Comparison of ENCODE assay signal across 8 cellular contexts in the genomic region with DNA sequence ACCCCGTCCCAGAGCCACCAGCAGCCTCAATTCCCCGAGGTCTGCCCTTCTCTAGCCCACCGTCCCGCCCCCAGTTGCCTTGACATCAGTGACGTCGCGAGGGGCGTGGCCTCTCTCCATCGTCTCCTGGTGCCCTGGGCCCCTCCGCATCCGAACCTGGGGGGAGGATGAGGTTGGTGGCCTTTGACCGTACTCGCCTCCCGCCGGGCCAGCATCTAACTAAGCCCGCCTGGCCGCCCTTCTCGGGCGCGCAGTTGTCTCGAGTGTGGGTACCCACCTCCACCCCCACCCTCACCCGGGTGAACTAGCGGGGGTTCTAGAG. TPM values are rescaled to one million over a fixed set of nuclear protein-coding genes. Genes with fewer than 3 reads are reported as not detected.
DNase-seq lines count a peak whose midpoint lies in the region; ATAC-seq and TF ChIP-seq lines count a peak whose summit lies in the region.

No MANE protein-coding gene starts in this region.

- H3K27me3 ChIP-seq in HAP-1 (ENCODE audit: low read depth): no peaks in the 10 kb centered on the region
- no peaks in the 10 kb centered on the region for H3K27me3 ChIP-seq in transverse colon

- TF ChIP-seq CTCF in transverse colon (IDR thresholded peaks at IDR 0.05): peak in 1 of 5 experiments; percentile 8

- 1% methylated on average over 17 of the region's 23 CpGs; no CpG with 5 or more reads in 1 of the 2 donors for WGBS in transverse colon (ENCODE audit: low coverage in 1 of 2), 2 donors

- no peak for TF ChIP-seq EP300 in transverse colon (IDR thresholded peaks at IDR 0.05; ENCODE audit: low read depth)

- no peaks in the 10 kb centered on the region for H3K9me3 ChIP-seq in HAP-1
- H3K9me3 ChIP-seq in transverse colon: no peaks in the 10 kb centered on the region

- peak; percentile 45 for ATAC-seq in activated naive CD8-positive, alpha-beta T cell treated with anti-CD3 and anti-CD28 coated beads, Interleukin-2, amount 50 U/mL, for 24 hours

- in situ Hi-C loops in HAP-1 (cut with MboI; ENCODE audit: low sequenced_read_pairs) (no loop called here), transverse colon (cut with MboI; ENCODE audit: low pct_ligation_motif_present in 1 of 4, low pct_unique_long_range_greater_than_20kb in 1 of 4, low sequenced_read_pairs in 3 of 4) (loop anchor here in 3 of 4 donors (5.0 to 25.0 kb wide), 4 partner anchors 39 to 394 kb away; partner anchors contain the start of gene PPARD (in 1 of the 3))

- peaks cover 2% of the 10 kb centered on the region for H3K27me3 Mint-ChIP-seq in activated naive CD8-positive, alpha-beta T cell treated with anti-CD3 and anti-CD28 coated beads, Interleukin-2, amount 50 U/mL, for 24 hours

- peak overlapping the region; percentile 63 for H3K4me3 ChIP-seq in HAP-1
- H3K4me3 ChIP-seq in transverse colon: peak overlapping the region; percentile 50 to 63 (median 56)

- no peaks in the 10 kb centered on the region for H3K9me3 Mint-ChIP-seq in activated naive CD8-positive, alpha-beta T cell treated with anti-CD3 and anti-CD28 coated beads, Interleukin-2, amount 50 U/mL, for 24 hours

- DNase-seq in GF-D8 (lab: John Stamatoyannopoulos, UW) (peak; percentile 67), HAP-1 (ENCODE audit: low spot score in 2 of 2) (peak; percentile 82 to 97), NAMALWA (ENCODE audit: low spot score) (peak; percentile 97), SW 1271 (lab: John Stamatoyannopoulos, UW) (peak; percentile 83), cardiac septum (ENCODE audit: low spot score) (peak; percentile 97), pons (ENCODE audit: low spot score) (peak; percentile 90), transverse colon (peak; percentile 98)
- peak; percentile 98 for DNase-seq in activated naive CD8-positive, alpha-beta T cell treated with anti-CD3 and anti-CD28 coated beads, Interleukin-2, amount 50 U/mL, for 24 hours

- peak overlapping the region; percentile 77 for H3K4me3 Mint-ChIP-seq in activated naive CD8-positive, alpha-beta T cell treated with anti-CD3 and anti-CD28 coated beads, Interleukin-2, amount 50 U/mL, for 24 hours

- no peaks in the 10 kb centered on the region for H3K36me3 Mint-ChIP-seq in activated naive CD8-positive, alpha-beta T cell treated with anti-CD3 and anti-CD28 coated beads, Interleukin-2, amount 50 U/mL, for 24 hours (ENCODE audit: low read depth)

- peaks cover 85% of the 10 kb centered on the region for H3K4me1 Mint-ChIP-seq in activated naive CD8-positive, alpha-beta T cell treated with anti-CD3 and anti-CD28 coated beads, Interleukin-2, amount 50 U/mL, for 24 hours

- intact Hi-C loops in cardiac septum (cut with DNase I) (no loop called here), transverse colon (cut with DNase I; ENCODE audit: low total_unique reads) (no loop called here)

- peak; percentile 75 for TF ChIP-seq POLR2A in transverse colon (IDR thresholded peaks at IDR 0.05)

- H3K27ac ChIP-seq in transverse colon: peak overlapping the region; percentile 99 to 100 (median 100)

- H3K36me3 ChIP-seq in HAP-1 (replicated peaks) (no peaks in the 10 kb centered on the region), transverse colon (no peaks in the 10 kb centered on the region)

- H3K4me1 ChIP-seq in HAP-1: peaks cover 38% of the 10 kb centered on the region
- H3K4me1 ChIP-seq in transverse colon: peaks cover 63 to 91% (median 82%) of the 10 kb centered on the region in 4 donors

- peak overlapping the region; percentile 83 for H3K27ac Mint-ChIP-seq in activated naive CD8-positive, alpha-beta T cell treated with anti-CD3 and anti-CD28 coated beads, Interleukin-2, amount 50 U/mL, for 24 hours

RNA-seq across cellular contexts. Expression of gene ARMC12, which starts 5.5 kb away (rescaled TPM):
- total RNA-seq in cardiac septum (0.22 TPM), transverse colon (1 to 10 TPM in 1 of 4 donors, under 1 TPM in 1, not detected in 2; 0.68 to 1.5 TPM)

RNA-seq across cellular contexts. Expression of gene FKBP5, which starts 42.7 kb away (rescaled TPM):
- 29.7 TPM for total RNA-seq in cardiac septum
- total RNA-seq in transverse colon: 100 to 1,000 TPM in 3 of 4 donors, 10 to 100 TPM in 1; 82.8 to 299 (median 254) TPM

RNA-seq across cellular contexts. Expression of gene CLPSL2, which starts 45.0 kb away (rescaled TPM):
- total RNA-seq in cardiac septum (not detected), transverse colon (not detected)

RNA-seq across cellular contexts. Expression of gene CLPSL1, which starts 49.4 kb away (rescaled TPM):
- total RNA-seq in cardiac septum: not detected
- not detected for total RNA-seq in transverse colon

Comparison
In these comparisons a context has a peak if more than half of its experiments do, and no peak if none do; other contexts are left out.
1. Peak in every context shown above with its lines: DNase-seq, ATAC-seq, H3K4me3 ChIP-seq and H3K27ac ChIP-seq.